11 cellular contexts compared by ENCODE assay signal in genomic region chr3:140242818-140243276, GRCh38.
A peak's percentile ranks its signal among the peaks of the same experiment; 100 is the strongest.
DNase-seq lines count a peak whose midpoint lies in the region; ATAC-seq, FAIRE-seq and TF ChIP-seq lines count a peak whose summit lies in the region.
"Had no signal": no experiment of that assay in that cellular context is flagged by ENCODE, and none has a peak within 500 bp of the region (broad histone marks: within the 10 kb centered on the region; RNA-seq: fewer than 3 reads in every experiment).

No MANE protein-coding gene starts in this region.

- H3K36me3 ChIP-seq in astrocyte (ENCODE audit: insufficient read depth, low read length) = no peaks in the 10 kb centered on the region

- peak overlapping the region; percentile 14 for H3K4me2 ChIP-seq in astrocyte (ENCODE audit: low read length)

- H3K27ac Mint-ChIP-seq in astrocyte (ENCODE audit: unreplicated experiment) = no peak overlapping the region

- H3K27me3 Mint-ChIP-seq in astrocyte (ENCODE audit: low read depth, unreplicated experiment) = no peaks in the 10 kb centered on the region

- H3K4me1 Mint-ChIP-seq in astrocyte (ENCODE audit: low read depth, unreplicated experiment) = peaks cover 44% of the 10 kb centered on the region

- no peak for FAIRE-seq in astrocyte (lab: Jason Lieb, UNC)
- FAIRE-seq: GM12892 had no signal

- no peak overlapping the region for H3K9ac ChIP-seq in astrocyte (ENCODE audit: low read length)

- H3K4me3 ChIP-seq in astrocyte (ENCODE audit: insufficient read depth, low read depth, low read length) = no peak overlapping the region

- no peak overlapping the region for H2AFZ ChIP-seq in astrocyte (ENCODE audit: low read depth, low read length)

- DNase-seq in COLO668 (lab: John Stamatoyannopoulos, UW; ENCODE audit: unreplicated experiment) = peak; percentile 18
- DNase-seq in NCI-H1105 (lab: John Stamatoyannopoulos, UW) = peak; percentile 88
- peak; percentile 69 for DNase-seq in astrocyte (ENCODE audit: low read depth)
- peak; percentile 74 for DNase-seq in kidney glomerular epithelial cell (lab: John Stamatoyannopoulos, UW)
- no peak for DNase-seq in T1000 (lab: John Stamatoyannopoulos, UW)
- no peak for DNase-seq in DMS153 treated with DMSO at 0.1 percent for 48 hours (lab: John Stamatoyannopoulos, UW; ENCODE audit: unreplicated experiment)
- no peak for DNase-seq in 8988T
- DNase-seq: activated CD4-positive, alpha-beta T cell treated with anti-CD3 and anti-CD28 coated beads for 48 hours; stimulated activated naive CD4-positive, alpha-beta T cell treated with Interleukin-2 at 50 U/mL for 16 hours had no signal

- no peak overlapping the region for H3K4me3 Mint-ChIP-seq in astrocyte (ENCODE audit: unreplicated experiment)

- TF ChIP-seq CTCF in astrocyte (IDR thresholded peaks at IDR 0.05; ENCODE audit: insufficient read depth, low read depth, low read length) = no peak

- no peak overlapping the region for H3K27ac ChIP-seq in astrocyte (ENCODE audit: low read depth, low read length)

- H3K4me1 ChIP-seq in astrocyte (ENCODE audit: insufficient read depth, low read length) = peaks cover 5% of the 10 kb centered on the region

- H3K79me2 ChIP-seq in astrocyte (ENCODE audit: insufficient read depth, low read length) = no peaks in the 10 kb centered on the region

- H3K27me3 ChIP-seq in astrocyte (ENCODE audit: insufficient read depth, low read length) = peaks cover 3% of the 10 kb centered on the region

- no peak for ATAC-seq in GM19467 (IDR thresholded peaks at IDR 0.05; ENCODE audit: unreplicated experiment)

- H4K20me1 ChIP-seq in astrocyte (ENCODE audit: insufficient read depth, low read length) = no peaks in the 10 kb centered on the region

- H3K36me3 Mint-ChIP-seq in astrocyte (ENCODE audit: low read depth, unreplicated experiment) = peaks cover 2% of the 10 kb centered on the region

- H3K9me3 Mint-ChIP-seq in astrocyte (ENCODE audit: unreplicated experiment) = no peaks in the 10 kb centered on the region

- no peaks in the 10 kb centered on the region for H3K9me3 ChIP-seq in astrocyte (ENCODE audit: insufficient read depth, low read depth, low read length)

Comparison
In these comparisons a context has a peak if more than half of its experiments do, and no peak if none do; other contexts are left out.
1. DNase-seq: peak in COLO668 (single experiment), NCI-H1105 (single experiment), astrocyte (single experiment) and kidney glomerular epithelial cell (single experiment); none in T1000 (single experiment), DMS153 treated with DMSO at 0.1 percent for 48 hours (single experiment) and 8988T (single experiment).